ENCODE assay signal across 8 cellular contexts in genomic region chr15:68794869-68795268, GRCh38. TPM values are rescaled to one million over a fixed set of nuclear protein-coding genes. Genes with fewer than 3 reads are reported as not detected.
DNase-seq lines count a peak whose midpoint lies in the region; ATAC-seq and TF ChIP-seq lines count a peak whose summit lies in the region.

No MANE protein-coding gene starts in this region.

- DNase-seq in BJ (ENCODE audit: low read depth) (no peak), Panc1 (ENCODE audit: low read depth, low spot score) (no peak), esophagus muscularis mucosa (ENCODE audit: extremely low spot score) (no peak), neural crest cell (ENCODE audit: low read depth, low spot score) (no peak), DMS79 treated with DMSO at 0.1 percent for 48 hours (lab: John Stamatoyannopoulos, UW) (no peak), GM19238 (ENCODE audit: insufficient read length, low spot score) (no peak)

- CTCF ChIA-PET in BJ (lab: Yijun Ruan, JAX): interaction anchor here (0.7 to 3.1 kb wide), 6 partner anchors 10 to 129 kb away, joined by 3 to 19 read pairs (median 4); no protein-coding TSS in a partner anchor
- CTCF ChIA-PET in Panc1 (lab: Charles Lee): interaction anchor here (0.5 to 1.4 kb wide), 3 partner anchors 38 to 828 kb away, joined by 3 to 4 read pairs (median 4); no protein-coding TSS in a partner anchor

- peaks cover 94% of the 10 kb centered on the region for H3K4me1 Mint-ChIP-seq in neural crest cell

- H3K9me3 Mint-ChIP-seq in neural crest cell: no peaks in the 10 kb centered on the region

- no peak for ATAC-seq in Panc1
- ATAC-seq in GM19397 (IDR thresholded peaks at IDR 0.05; ENCODE audit: unreplicated experiment): no peak
- no peak for ATAC-seq in GM19455 (IDR thresholded peaks at IDR 0.05; ENCODE audit: unreplicated experiment)

- TF ChIP-seq EP300 in esophagus muscularis mucosa (IDR thresholded peaks at IDR 0.05): no peak

- POLR2A ChIA-PET in BJ (lab: Charles Lee): no interaction called here
- POLR2A ChIA-PET in Panc1 (lab: Charles Lee): no interaction called here

- H3K36me3 Mint-ChIP-seq in neural crest cell (ENCODE audit: low read depth): peaks cover 8% of the 10 kb centered on the region

- H3K4me3 ChIP-seq in BJ (ENCODE audit: low read depth, low read length): no peak overlapping the region
- H3K4me3 ChIP-seq in Panc1 (ENCODE audit: low read depth in 2 of 2, low read length in 2 of 2): no peak overlapping the region
- peak overlapping the region; percentile 9 to 30 (median 26) for H3K4me3 ChIP-seq in esophagus muscularis mucosa

- TF ChIP-seq CTCF in BJ (IDR thresholded peaks at IDR 0.05; ENCODE audit: insufficient read depth, low read depth, low read length) (0 out of 2 replicates have a peak, but pooled peaks have one; percentile 4), Panc1 (IDR thresholded peaks at IDR 0.05) (no peak), esophagus muscularis mucosa (IDR thresholded peaks at IDR 0.05) (no peak), neural crest cell (conservative IDR thresholded peaks at IDR 0.05) (no peak)

- H3K36me3 ChIP-seq in BJ (ENCODE audit: control insufficient read depth, insufficient read depth, low read length): peaks cover 3% of the 10 kb centered on the region
- H3K36me3 ChIP-seq in Panc1 (ENCODE audit: control insufficient read depth, insufficient read depth, low read length): no peaks in the 10 kb centered on the region
- H3K36me3 ChIP-seq in esophagus muscularis mucosa: no peaks in the 10 kb centered on the region

- H3K4me1 ChIP-seq in Panc1 (ENCODE audit: control insufficient read depth, insufficient read depth, low read length): peaks cover 44% of the 10 kb centered on the region
- peaks cover 89 to 99% (median 91%) of the 10 kb centered on the region in 4 donors for H3K4me1 ChIP-seq in esophagus muscularis mucosa

- no peak for TF ChIP-seq POLR2A in esophagus muscularis mucosa (IDR thresholded peaks at IDR 0.05; ENCODE audit: low read depth)

- H3K4me3 Mint-ChIP-seq in neural crest cell: peak overlapping the region; percentile 39

- 38% methylated on average over 4 of the region's 4 CpGs for WGBS in esophagus muscularis mucosa

- 0 out of 2 replicates have a peak overlapping the region, but pooled peaks have one; percentile 25 for H3K27ac ChIP-seq in Panc1 (ENCODE audit: low read length)
- peak overlapping the region; percentile 7 to 76 (median 64) for H3K27ac ChIP-seq in esophagus muscularis mucosa (replicated peaks in 1 of 4)

- H3K9me3 ChIP-seq in Panc1 (ENCODE audit: control insufficient read depth, insufficient read depth, low read depth, low read length) (no peaks in the 10 kb centered on the region), esophagus muscularis mucosa (no peaks in the 10 kb centered on the region)

- no peaks in the 10 kb centered on the region for H3K27me3 ChIP-seq in BJ (ENCODE audit: control insufficient read depth, insufficient read depth, low read length)
- no peaks in the 10 kb centered on the region for H3K27me3 ChIP-seq in Panc1 (ENCODE audit: control insufficient read depth, insufficient read depth, low read length)
- no peaks in the 10 kb centered on the region for H3K27me3 ChIP-seq in esophagus muscularis mucosa

- intact Hi-C loops in Panc1 (cut with micrococcal nuclease; ENCODE audit: unreplicated experiment) (no loop called here), esophagus muscularis mucosa (cut with DNase I) (no loop called here)

- H3K27ac Mint-ChIP-seq in neural crest cell (ENCODE audit: unreplicated experiment): peak overlapping the region; percentile 67

- BruUV-seq in Panc1 (replicated peaks; lab: Mats Ljungman, UMichigan): no TSS peak

- no peaks in the 10 kb centered on the region for H3K27me3 Mint-ChIP-seq in neural crest cell (ENCODE audit: low read depth)

- in situ Hi-C loops in Panc1 (cut with HindIII; ENCODE audit: low pct_unique_long_range_greater_than_20kb, low sequenced_read_pairs): no loop called here

RNA-seq across cellular contexts. Expression of gene ANP32A, which starts 25.8 kb away (rescaled TPM):
- polyA plus RNA-seq in BJ (2011; rRNA removed): 36.2 and 60.3 TPM in 2 replicates
- 16.6 and 22.4 TPM in 2 replicates for polyA minus RNA-seq in BJ (2011; rRNA and poly(A)+ RNA removed)
- total RNA-seq in Panc1 (2021; ENCODE audit: unreplicated experiment) (226 TPM), esophagus muscularis mucosa (10 to 100 TPM; 35.3 to 64.1 (median 51.1) TPM), neural crest cell (355 and 367 TPM in 2 replicates)
- polyA plus RNA-seq in Panc1 (2012; ENCODE audit: insufficient read length): 274 TPM

Comparison
In these comparisons a context has a peak if more than half of its experiments do, and no peak if none do; other contexts are left out.
1. H3K4me3 ChIP-seq: peak in esophagus muscularis mucosa (4 of 4); none in BJ (single experiment) and Panc1 (0 of 2).